Comparison of ENCODE assay signal across 25 cellular contexts in the genomic region with DNA sequence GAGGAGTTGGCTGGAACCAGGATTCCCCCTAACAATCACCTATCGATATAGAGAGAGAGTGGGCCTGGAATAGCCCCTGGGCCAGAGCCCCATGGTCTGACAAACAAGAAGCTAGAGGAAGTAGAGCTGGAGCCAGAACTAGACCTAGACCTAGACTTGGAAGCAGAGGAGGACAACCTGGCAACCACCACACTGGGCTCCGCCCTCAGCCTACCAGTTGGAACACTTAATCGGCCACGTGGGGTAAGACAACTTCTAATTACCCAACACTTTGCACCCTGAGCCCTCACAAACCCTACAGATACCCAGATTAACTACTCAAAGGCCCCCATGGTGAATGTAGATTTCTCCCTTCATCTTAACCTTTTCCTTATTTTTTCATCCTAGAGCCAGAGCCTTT. TPM values are rescaled to one million over a fixed set of nuclear protein-coding genes. Genes with fewer than 3 reads are reported as not detected.
"Had no signal": no experiment of that assay in that cellular context is flagged by ENCODE, and none has a peak within 500 bp of the region (broad histone marks: within the 10 kb centered on the region; RNA-seq: fewer than 3 reads in every experiment).

No MANE protein-coding gene starts in this region.

- H3K27me3 ChIP-seq: hepatocyte, right atrium auricular region, testis, vagina had no signal

- H3K4me3 Mint-ChIP-seq: activated T-cell treated with anti-CD3 and anti-CD28 coated beads, Interleukin-2, amount 50 U/mL, for 24 hours; activated T-helper 17 cell treated with anti-CD3 and anti-CD28 coated beads, Interleukin-2, amount 50 U/mL, for 72 hours; immature natural killer cell; naive B cell; stimulated activated memory B cell treated with anti-CD40 and anti-IgM and Interleukin-4, amounts not matched to agents 10 μg/mL and 1 μg/mL and 100 μg/mL, for 72 hours had no signal

- H3K36me3 Mint-ChIP-seq: naive B cell; stimulated activated memory B cell treated with anti-CD40 and anti-IgM and Interleukin-4, amounts not matched to agents 10 μg/mL and 1 μg/mL and 100 μg/mL, for 72 hours had no signal

- ATAC-seq: activated naive CD4-positive, alpha-beta T cell treated with anti-CD3 and anti-CD28 coated beads, Interleukin-2, amount 50 U/mL, for 72 hours; activated T-helper 17 cell treated with anti-CD3 and anti-CD28 coated beads, Interleukin-2, amount 50 U/mL, for 72 hours; left lobe of liver; lower lobe of right lung; stimulated activated memory B cell treated with anti-CD40 and anti-IgM and Interleukin-4, amounts not matched to agents 10 μg/mL and 1 μg/mL and 100 μg/mL, for 72 hours had no signal

- H3K27me3 Mint-ChIP-seq: activated T-cell treated with anti-CD3 and anti-CD28 coated beads, Interleukin-2, amount 50 U/mL, for 24 hours; activated T-helper 17 cell treated with anti-CD3 and anti-CD28 coated beads, Interleukin-2, amount 50 U/mL, for 72 hours had no signal

- DNase-seq: activated CD4-positive, alpha-beta T cell treated with anti-CD3 and anti-CD28 coated beads for 1 hour; activated CD4-positive, alpha-beta T cell treated with anti-CD3 and anti-CD28 coated beads, Interleukin-2, amount 50 U/mL, for 1 hour; activated CD8-positive, alpha-beta memory T cell treated with anti-CD3 and anti-CD28 coated beads for 24 hours; activated CD8-positive, alpha-beta memory T cell treated with anti-CD3 and anti-CD28 coated beads, Interleukin-2, amount 50 U/mL, for 4 hours; activated T-cell treated with anti-CD3 and anti-CD28 coated beads, Interleukin-2, amount 50 U/mL, for 24 hours; amygdala; cortex of kidney; foreskin fibroblast; immature natural killer cell; lower lobe of right lung; mesendoderm; naive B cell; stimulated activated CD4-positive, alpha-beta T cell treated with anti-CD3 and anti-CD28 coated beads, Interleukin-1b, Interleukin-23, amount 100 ng/mL, for 48 hours; T-helper 1 cell; T-helper 9 cell; testis; trophoblast cell had no signal

- H3K27ac Mint-ChIP-seq: activated T-cell treated with anti-CD3 and anti-CD28 coated beads, Interleukin-2, amount 50 U/mL, for 24 hours; activated T-helper 17 cell treated with anti-CD3 and anti-CD28 coated beads, Interleukin-2, amount 50 U/mL, for 72 hours; stimulated activated memory B cell treated with anti-CD40 and anti-IgM and Interleukin-4, amounts not matched to agents 10 μg/mL and 1 μg/mL and 100 μg/mL, for 72 hours had no signal

- H3K36me3 ChIP-seq: prostate gland, right atrium auricular region had no signal

- H3K9me3 Mint-ChIP-seq: activated naive CD4-positive, alpha-beta T cell treated with anti-CD3 and anti-CD28 coated beads, Interleukin-2, amount 50 U/mL, for 72 hours; activated T-cell treated with anti-CD3 and anti-CD28 coated beads, Interleukin-2, amount 50 U/mL, for 24 hours; activated T-helper 17 cell treated with anti-CD3 and anti-CD28 coated beads, Interleukin-2, amount 50 U/mL, for 72 hours; immature natural killer cell; naive B cell; stimulated activated memory B cell treated with anti-CD40 and anti-IgM and Interleukin-4, amounts not matched to agents 10 μg/mL and 1 μg/mL and 100 μg/mL, for 72 hours had no signal

- H3K4me1 ChIP-seq: prostate gland, testis had no signal

- H3K4me3 ChIP-seq: hepatocyte, lower lobe of right lung, prostate gland, right atrium auricular region, testis, vagina had no signal

- H3K27ac ChIP-seq: hepatocyte, lower lobe of right lung, prostate gland, right atrium auricular region, testis, vagina had no signal

- H3K9me3 ChIP-seq: lower lobe of right lung, prostate gland, right atrium auricular region, testis, vagina had no signal

RNA-seq across cellular contexts. Expression of a gene that starts 19.8 kb away (rescaled TPM):
- polyA plus RNA-seq: immature natural killer cell had no signal
